In the genomic region with DNA sequence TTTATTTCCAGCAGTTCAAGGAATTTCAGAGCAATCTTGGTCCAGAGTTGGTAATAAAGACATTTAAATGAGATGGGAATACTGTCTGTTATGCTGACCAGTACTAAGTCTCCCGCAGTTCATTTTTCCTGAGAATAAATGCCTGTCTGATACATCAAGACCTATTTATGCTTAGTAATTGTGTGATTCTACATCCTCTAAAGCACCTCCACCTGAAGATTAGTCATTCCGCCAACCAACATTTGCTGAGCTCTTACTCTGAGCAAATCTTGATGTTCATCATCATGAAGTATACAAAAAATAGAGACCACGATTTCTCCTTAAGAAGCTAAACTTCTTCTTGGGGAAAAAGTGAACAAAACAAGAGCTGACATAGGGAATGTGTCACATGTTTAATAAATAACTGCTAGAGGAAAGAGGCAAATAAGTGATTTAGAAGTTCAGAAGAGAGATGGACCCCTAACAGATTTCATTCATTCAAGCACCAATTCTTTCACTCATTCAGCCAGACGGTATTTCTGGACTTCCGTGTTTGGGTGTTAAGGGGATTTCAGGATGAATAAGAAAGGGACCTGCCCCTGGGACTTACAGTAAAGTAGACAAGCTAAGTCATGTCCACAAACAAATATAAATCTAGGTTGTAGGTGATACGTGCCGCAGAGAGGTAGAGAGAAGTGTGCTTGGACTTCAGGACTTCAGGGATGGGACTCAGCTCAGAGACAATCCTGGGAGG, we compare ENCODE assay signal across 16 cellular contexts. TPM values are rescaled to one million over a fixed set of nuclear protein-coding genes. Genes with fewer than 3 reads are reported as not detected.
DNase-seq lines count a peak whose midpoint lies in the region; ATAC-seq, FAIRE-seq and TF ChIP-seq lines count a peak whose summit lies in the region.
"Had no signal": no experiment of that assay in that cellular context is flagged by ENCODE, and none has a peak within 500 bp of the region (broad histone marks: within the 10 kb centered on the region; RNA-seq: fewer than 3 reads in every experiment).

No MANE protein-coding gene starts in this region.

- CTCF ChIA-PET in OCI-LY7 (lab: Charles Lee; ENCODE audit: unreplicated experiment) = no interaction called here
- CTCF ChIA-PET in activated CD8-positive, alpha-beta T cell treated with anti-CD3 and anti-CD28 coated beads, Interleukin-2, amount 10 ng/mL, durations not matched to agents 7 days and 5 days (lab: Charles Lee) = no interaction called here

- DNase-seq in GM12892 (ENCODE audit: insufficient read length) (no peak), OCI-LY7 (ENCODE audit: low spot score) (no peak), bronchial epithelial cell (ENCODE audit: low read depth) (peak; percentile 98), osteocyte (ENCODE audit: extremely low spot score, unreplicated experiment) (no peak), Right ventricle myocardium superior (no peak), upper lobe of left lung (no peak)
- no peak for DNase-seq in activated CD8-positive, alpha-beta T cell treated with anti-CD3 and anti-CD28 coated beads, Interleukin-2, amount 10 ng/mL, durations not matched to agents 7 days and 5 days
- DNase-seq: activated CD4-positive, alpha-beta T cell treated with anti-CD3 and anti-CD28 coated beads for 48 hours; immature natural killer cell; KBM-7; NCI-H2081; NCI-H446; substantia nigra had no signal

- peak; percentile 27 for FAIRE-seq in GM12892 (lab: Jason Lieb, UNC)
- no peak for FAIRE-seq in bronchial epithelial cell (lab: Jason Lieb, UNC)
- FAIRE-seq: GM19239 had no signal

- H3K9me2 ChIP-seq in OCI-LY7 (ENCODE audit: insufficient read depth, low read length) = no peaks in the 10 kb centered on the region

- H3K4me3 ChIP-seq in OCI-LY7 (ENCODE audit: low read depth, low read length, poor library complexity, severe bottlenecking) (no peak overlapping the region), bronchial epithelial cell (ENCODE audit: low read depth, low read length) (no peak overlapping the region), upper lobe of left lung (no peak overlapping the region)

- TF ChIP-seq POLR2A in GM12892 (IDR thresholded peaks at IDR 0.05; ENCODE audit: low read depth, low read length) (no peak), upper lobe of left lung (IDR thresholded peaks at IDR 0.05) (no peak)

- intact Hi-C loops in OCI-LY7 (cut with micrococcal nuclease; ENCODE audit: unreplicated experiment) (no loop called here), Right ventricle myocardium superior (cut with DNase I) (no loop called here)

- H3K27ac ChIP-seq in OCI-LY7 (ENCODE audit: low read depth, low read length, poor library complexity, severe bottlenecking) (no peak overlapping the region), upper lobe of left lung (peak overlapping the region in 1 of 4 donors; percentile 26)

- BruUV-seq in OCI-LY7 (replicated peaks; lab: Mats Ljungman, UMichigan) = no TSS peak

- H3K4me3 Mint-ChIP-seq in osteocyte (ENCODE audit: unreplicated experiment) = no peak overlapping the region
- no peak overlapping the region for H3K4me3 Mint-ChIP-seq in activated CD8-positive, alpha-beta T cell treated with anti-CD3 and anti-CD28 coated beads, Interleukin-2, amount 10 ng/mL, durations not matched to agents 7 days and 5 days
- H3K4me3 Mint-ChIP-seq: immature natural killer cell had no signal

- H3K27me3 Mint-ChIP-seq in osteocyte (ENCODE audit: unreplicated experiment) = no peaks in the 10 kb centered on the region
- H3K27me3 Mint-ChIP-seq in activated CD8-positive, alpha-beta T cell treated with anti-CD3 and anti-CD28 coated beads, Interleukin-2, amount 10 ng/mL, durations not matched to agents 7 days and 5 days (ENCODE audit: low read depth) = peaks cover 18% of the 10 kb centered on the region

- 86 to 87% methylated on average over 7 of the region's 7 CpGs for WGBS in upper lobe of left lung, 2 donors

- peak overlapping the region; percentile 89 for H3K27ac Mint-ChIP-seq in osteocyte (ENCODE audit: unreplicated experiment)
- H3K27ac Mint-ChIP-seq in activated CD8-positive, alpha-beta T cell treated with anti-CD3 and anti-CD28 coated beads, Interleukin-2, amount 10 ng/mL, durations not matched to agents 7 days and 5 days = no peak overlapping the region
- H3K27ac Mint-ChIP-seq: activated T-helper 2 cell treated with anti-CD3 and anti-CD28 coated beads, Interferon-gamma antibody, Interleukin-2, Interleukin-4, amounts not matched to agents 10 μg/mL and 5 μg/mL and 100 μg/mL, durations not matched to agents 14 hours and 24 hours and 36 hours; immature natural killer cell had no signal

- H2AFZ ChIP-seq in OCI-LY7 (ENCODE audit: low read length) = 0 out of 2 replicates have a peak overlapping the region, but pooled peaks have one; percentile 4

- H3K9me3 ChIP-seq in OCI-LY7 (ENCODE audit: low read length) = no peaks in the 10 kb centered on the region
- no peaks in the 10 kb centered on the region for H3K9me3 ChIP-seq in upper lobe of left lung

- TF ChIP-seq CTCF in OCI-LY7 (conservative IDR thresholded peaks at IDR 0.05; ENCODE audit: low read length) = no peak
- no peak for TF ChIP-seq CTCF in bronchial epithelial cell (IDR thresholded peaks at IDR 0.05; ENCODE audit: insufficient read depth, low read length, severe bottlenecking)
- TF ChIP-seq CTCF in osteocyte (IDR thresholded peaks at IDR 0.05) = no peak
- TF ChIP-seq CTCF in upper lobe of left lung (IDR thresholded peaks at IDR 0.05) = no peak

- no peaks in the 10 kb centered on the region for H3K36me3 Mint-ChIP-seq in osteocyte (ENCODE audit: unreplicated experiment)
- no peaks in the 10 kb centered on the region for H3K36me3 Mint-ChIP-seq in activated CD8-positive, alpha-beta T cell treated with anti-CD3 and anti-CD28 coated beads, Interleukin-2, amount 10 ng/mL, durations not matched to agents 7 days and 5 days (ENCODE audit: low read depth)
- H3K36me3 Mint-ChIP-seq: immature natural killer cell had no signal

- no peaks in the 10 kb centered on the region for H3K9me3 Mint-ChIP-seq in osteocyte (ENCODE audit: unreplicated experiment)
- H3K9me3 Mint-ChIP-seq in activated CD8-positive, alpha-beta T cell treated with anti-CD3 and anti-CD28 coated beads, Interleukin-2, amount 10 ng/mL, durations not matched to agents 7 days and 5 days (ENCODE audit: insufficient read depth) = no peaks in the 10 kb centered on the region
- H3K9me3 Mint-ChIP-seq: activated T-helper 2 cell treated with anti-CD3 and anti-CD28 coated beads, Interferon-gamma antibody, Interleukin-2, Interleukin-4, amounts not matched to agents 10 μg/mL and 5 μg/mL and 100 μg/mL, durations not matched to agents 14 hours and 24 hours and 36 hours; immature natural killer cell had no signal

- H3K4me1 Mint-ChIP-seq in osteocyte (ENCODE audit: unreplicated experiment) = peaks cover 69% of the 10 kb centered on the region
- no peaks in the 10 kb centered on the region for H3K4me1 Mint-ChIP-seq in activated CD8-positive, alpha-beta T cell treated with anti-CD3 and anti-CD28 coated beads, Interleukin-2, amount 10 ng/mL, durations not matched to agents 7 days and 5 days (ENCODE audit: low read depth)
- H3K4me1 Mint-ChIP-seq: immature natural killer cell had no signal

- TF ChIP-seq EP300 in upper lobe of left lung (IDR thresholded peaks at IDR 0.05) = no peak

- ATAC-seq in HG03460 (IDR thresholded peaks at IDR 0.05; ENCODE audit: unreplicated experiment) (no peak), Right ventricle myocardium superior (ENCODE audit: poor library complexity) (no peak), upper lobe of left lung (ENCODE audit: low FRiP score in 2 of 2) (no peak)
- no peak for ATAC-seq in activated CD8-positive, alpha-beta T cell treated with anti-CD3 and anti-CD28 coated beads, Interleukin-2, amount 10 ng/mL, durations not matched to agents 7 days and 5 days

- H3K27me3 ChIP-seq in bronchial epithelial cell (ENCODE audit: control insufficient read depth, insufficient read depth, low read length) = no peaks in the 10 kb centered on the region
- no peaks in the 10 kb centered on the region for H3K27me3 ChIP-seq in upper lobe of left lung

- no peaks in the 10 kb centered on the region for H4K20me1 ChIP-seq in OCI-LY7 (ENCODE audit: insufficient read depth, low read length)

- H3K4me2 ChIP-seq in OCI-LY7 (ENCODE audit: low read length) = no peak overlapping the region

- H3K4me1 ChIP-seq in OCI-LY7 (ENCODE audit: insufficient read depth, low read length, poor library complexity, severe bottlenecking) (no peaks in the 10 kb centered on the region), upper lobe of left lung (peaks cover 0 to 8% (median 3%) of the 10 kb centered on the region in 4 donors)

- POLR2A ChIA-PET in OCI-LY7 (lab: Charles Lee) = interaction anchor here (0.6 kb wide), 1 partner anchor 103 kb away, joined by 3 read pairs; no protein-coding TSS in a partner anchor
- POLR2A ChIA-PET in activated CD8-positive, alpha-beta T cell treated with anti-CD3 and anti-CD28 coated beads, Interleukin-2, amount 10 ng/mL, durations not matched to agents 7 days and 5 days (lab: Charles Lee) = no interaction called here

- no peaks in the 10 kb centered on the region for H3K36me3 ChIP-seq in OCI-LY7 (ENCODE audit: insufficient read depth, low read length)
- no peaks in the 10 kb centered on the region for H3K36me3 ChIP-seq in bronchial epithelial cell (ENCODE audit: control insufficient read depth, insufficient read depth, low read length)
- H3K36me3 ChIP-seq in upper lobe of left lung = no peaks in the 10 kb centered on the region

- no peaks in the 10 kb centered on the region for H3K79me2 ChIP-seq in OCI-LY7 (ENCODE audit: insufficient read depth, low read depth, low read length)

RNA-seq across cellular contexts. Expression of gene PPP4R1, which starts 34.2 kb away (rescaled TPM):
- polyA plus RNA-seq in GM12892 (2012; ENCODE audit: missing spikeins) = 29.5 TPM
- 64.9 and 95.9 TPM in 2 replicates for total RNA-seq in OCI-LY7 (2014; rRNA removed; shearing (Covaris generic))
- total RNA-seq in OCI-LY7 (2022) = 60.9 and 72.4 TPM in 2 replicates
- 187 and 199 TPM in 2 replicates for total RNA-seq in bronchial epithelial cell
- 131 and 140 TPM in 2 replicates for total RNA-seq in osteocyte
- total RNA-seq in Right ventricle myocardium superior = 55.4 TPM
- total RNA-seq in upper lobe of left lung = 100 to 1,000 TPM; 125 to 239 (median 189) TPM
- total RNA-seq in activated CD8-positive, alpha-beta T cell treated with anti-CD3 and anti-CD28 coated beads, Interleukin-2, amount 10 ng/mL, durations not matched to agents 7 days and 5 days = 10 to 100 TPM; 42.2 to 42.9 TPM

RNA-seq across cellular contexts. Expression of gene RAB31, which starts 59.5 kb away (rescaled TPM):
- 26.4 TPM for polyA plus RNA-seq in GM12892 (2012; ENCODE audit: missing spikeins)
- not detected in 2 replicates for total RNA-seq in OCI-LY7 (2014; rRNA removed; shearing (Covaris generic))
- total RNA-seq in OCI-LY7 (2022) = not detected in 2 replicates
- 47.7 and 48.5 TPM in 2 replicates for total RNA-seq in bronchial epithelial cell
- 90.8 and 97.2 TPM in 2 replicates for total RNA-seq in osteocyte
- total RNA-seq in Right ventricle myocardium superior = 12.1 TPM
- total RNA-seq in upper lobe of left lung = 100 to 1,000 TPM in 3 of 6 donors, 10 to 100 TPM in 3; 40.3 to 128 (median 95.8) TPM
- not detected for total RNA-seq in activated CD8-positive, alpha-beta T cell treated with anti-CD3 and anti-CD28 coated beads, Interleukin-2, amount 10 ng/mL, durations not matched to agents 7 days and 5 days

Comparison
In these comparisons a context has a peak if more than half of its experiments do, and no peak if none do; other contexts are left out.
1. RNA of gene RAB31, which starts 59.5 kb away (total RNA-seq): 40.3 to 128 TPM in upper lobe of left lung, 90.8 to 97.2 TPM in osteocyte, 47.7 to 48.5 TPM in bronchial epithelial cell and 12.1 TPM in Right ventricle myocardium superior (single experiment); not detected in OCI-LY7 and not detected in activated CD8-positive, alpha-beta T cell treated with anti-CD3 and anti-CD28 coated beads, Interleukin-2, amount 10 ng/mL, durations not matched to agents 7 days and 5 days; every median in the first group is over 10 times any median in the second.